In the genomic region with DNA sequence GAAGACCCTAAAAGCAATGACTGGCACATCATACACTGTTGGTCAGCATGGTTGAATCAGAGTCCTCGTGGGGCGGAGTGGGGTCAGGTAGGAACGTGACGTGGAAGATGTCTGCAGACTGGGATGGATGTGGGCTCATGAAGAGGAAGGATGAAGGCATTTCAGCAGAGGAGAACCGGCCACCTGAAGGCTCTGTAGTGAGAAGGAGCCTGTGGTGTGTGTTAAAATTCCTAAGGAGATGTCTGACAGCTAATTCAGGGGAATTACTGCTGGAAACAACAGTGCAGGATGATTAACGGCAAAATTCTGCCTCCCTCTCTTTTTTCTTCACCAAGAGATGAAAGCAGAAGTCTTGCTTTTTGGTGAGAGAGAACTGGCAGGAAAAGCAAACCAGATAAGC, we compare ENCODE assay signal across 1 cellular context.
TF ChIP-seq lines count a peak whose summit lies in the region.

No MANE protein-coding gene starts in this region.

TF ChIP-seq in K562, 482 proteins besides CTCF, POLR2A, EP300 and RAD21:
- TF ChIP-seq, protein P1, sequence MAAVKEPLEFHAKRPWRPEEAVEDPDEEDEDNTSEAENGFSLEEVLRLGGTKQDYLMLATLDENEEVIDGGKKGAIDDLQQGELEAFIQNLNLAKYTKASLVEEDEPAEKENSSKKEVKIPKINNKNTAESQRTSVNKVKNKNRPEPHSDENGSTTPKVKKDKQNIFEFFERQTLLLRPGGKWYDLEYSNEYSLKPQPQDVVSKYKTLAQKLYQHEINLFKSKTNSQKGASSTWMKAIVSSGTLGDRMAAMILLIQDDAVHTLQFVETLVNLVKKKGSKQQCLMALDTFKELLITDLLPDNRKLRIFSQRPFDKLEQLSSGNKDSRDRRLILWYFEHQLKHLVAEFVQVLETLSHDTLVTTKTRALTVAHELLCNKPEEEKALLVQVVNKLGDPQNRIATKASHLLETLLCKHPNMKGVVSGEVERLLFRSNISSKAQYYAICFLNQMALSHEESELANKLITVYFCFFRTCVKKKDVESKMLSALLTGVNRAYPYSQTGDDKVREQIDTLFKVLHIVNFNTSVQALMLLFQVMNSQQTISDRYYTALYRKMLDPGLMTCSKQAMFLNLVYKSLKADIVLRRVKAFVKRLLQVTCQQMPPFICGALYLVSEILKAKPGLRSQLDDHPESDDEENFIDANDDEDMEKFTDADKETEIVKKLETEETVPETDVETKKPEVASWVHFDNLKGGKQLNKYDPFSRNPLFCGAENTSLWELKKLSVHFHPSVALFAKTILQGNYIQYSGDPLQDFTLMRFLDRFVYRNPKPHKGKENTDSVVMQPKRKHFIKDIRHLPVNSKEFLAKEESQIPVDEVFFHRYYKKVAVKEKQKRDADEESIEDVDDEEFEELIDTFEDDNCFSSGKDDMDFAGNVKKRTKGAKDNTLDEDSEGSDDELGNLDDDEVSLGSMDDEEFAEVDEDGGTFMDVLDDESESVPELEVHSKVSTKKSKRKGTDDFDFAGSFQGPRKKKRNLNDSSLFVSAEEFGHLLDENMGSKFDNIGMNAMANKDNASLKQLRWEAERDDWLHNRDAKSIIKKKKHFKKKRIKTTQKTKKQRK (IDR thresholded peaks at IDR 0.05; ENCODE audit: borderline replicate concordance, low read depth, low read length), result no peak
- TF ChIP-seq HEY1 (CRISPR knock-in tag; IDR thresholded peaks at IDR 0.05; ENCODE audit: borderline replicate concordance) (no peak), SMARCB1 (IDR thresholded peaks at IDR 0.05; ENCODE audit: insufficient read length, low read depth) (no peak), CBX8 (IDR thresholded peaks at IDR 0.05; ENCODE audit: borderline replicate concordance, extremely low read depth, low read depth, low read length, poor library complexity, severe bottlenecking) (no peak)
- TF ChIP-seq, protein P2, sequence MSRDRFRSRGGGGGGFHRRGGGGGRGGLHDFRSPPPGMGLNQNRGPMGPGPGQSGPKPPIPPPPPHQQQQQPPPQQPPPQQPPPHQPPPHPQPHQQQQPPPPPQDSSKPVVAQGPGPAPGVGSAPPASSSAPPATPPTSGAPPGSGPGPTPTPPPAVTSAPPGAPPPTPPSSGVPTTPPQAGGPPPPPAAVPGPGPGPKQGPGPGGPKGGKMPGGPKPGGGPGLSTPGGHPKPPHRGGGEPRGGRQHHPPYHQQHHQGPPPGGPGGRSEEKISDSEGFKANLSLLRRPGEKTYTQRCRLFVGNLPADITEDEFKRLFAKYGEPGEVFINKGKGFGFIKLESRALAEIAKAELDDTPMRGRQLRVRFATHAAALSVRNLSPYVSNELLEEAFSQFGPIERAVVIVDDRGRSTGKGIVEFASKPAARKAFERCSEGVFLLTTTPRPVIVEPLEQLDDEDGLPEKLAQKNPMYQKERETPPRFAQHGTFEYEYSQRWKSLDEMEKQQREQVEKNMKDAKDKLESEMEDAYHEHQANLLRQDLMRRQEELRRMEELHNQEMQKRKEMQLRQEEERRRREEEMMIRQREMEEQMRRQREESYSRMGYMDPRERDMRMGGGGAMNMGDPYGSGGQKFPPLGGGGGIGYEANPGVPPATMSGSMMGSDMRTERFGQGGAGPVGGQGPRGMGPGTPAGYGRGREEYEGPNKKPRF (IDR thresholded peaks at IDR 0.05; ENCODE audit: low read depth, low read length), result no peak
- TF ChIP-seq, protein P3, sequence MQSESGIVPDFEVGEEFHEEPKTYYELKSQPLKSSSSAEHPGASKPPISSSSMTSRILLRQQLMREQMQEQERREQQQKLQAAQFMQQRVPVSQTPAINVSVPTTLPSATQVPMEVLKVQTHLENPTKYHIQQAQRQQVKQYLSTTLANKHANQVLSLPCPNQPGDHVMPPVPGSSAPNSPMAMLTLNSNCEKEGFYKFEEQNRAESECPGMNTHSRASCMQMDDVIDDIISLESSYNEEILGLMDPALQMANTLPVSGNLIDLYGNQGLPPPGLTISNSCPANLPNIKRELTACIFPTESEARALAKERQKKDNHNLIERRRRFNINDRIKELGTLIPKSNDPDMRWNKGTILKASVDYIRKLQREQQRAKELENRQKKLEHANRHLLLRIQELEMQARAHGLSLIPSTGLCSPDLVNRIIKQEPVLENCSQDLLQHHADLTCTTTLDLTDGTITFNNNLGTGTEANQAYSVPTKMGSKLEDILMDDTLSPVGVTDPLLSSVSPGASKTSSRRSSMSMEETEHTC (IDR thresholded peaks at IDR 0.05), result no peak
- TF ChIP-seq, protein P4, sequence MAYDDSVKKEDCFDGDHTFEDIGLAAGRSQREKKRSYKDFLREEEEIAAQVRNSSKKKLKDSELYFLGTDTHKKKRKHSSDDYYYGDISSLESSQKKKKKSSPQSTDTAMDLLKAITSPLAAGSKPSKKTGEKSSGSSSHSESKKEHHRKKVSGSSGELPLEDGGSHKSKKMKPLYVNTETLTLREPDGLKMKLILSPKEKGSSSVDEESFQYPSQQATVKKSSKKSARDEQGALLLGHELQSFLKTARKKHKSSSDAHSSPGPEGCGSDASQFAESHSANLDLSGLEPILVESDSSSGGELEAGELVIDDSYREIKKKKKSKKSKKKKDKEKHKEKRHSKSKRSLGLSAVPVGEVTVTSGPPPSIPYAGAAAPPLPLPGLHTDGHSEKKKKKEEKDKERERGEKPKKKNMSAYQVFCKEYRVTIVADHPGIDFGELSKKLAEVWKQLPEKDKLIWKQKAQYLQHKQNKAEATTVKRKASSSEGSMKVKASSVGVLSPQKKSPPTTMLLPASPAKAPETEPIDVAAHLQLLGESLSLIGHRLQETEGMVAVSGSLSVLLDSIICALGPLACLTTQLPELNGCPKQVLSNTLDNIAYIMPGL (CRISPR knock-in tag; IDR thresholded peaks at IDR 0.05), result no peak
- TF ChIP-seq, protein P5, sequence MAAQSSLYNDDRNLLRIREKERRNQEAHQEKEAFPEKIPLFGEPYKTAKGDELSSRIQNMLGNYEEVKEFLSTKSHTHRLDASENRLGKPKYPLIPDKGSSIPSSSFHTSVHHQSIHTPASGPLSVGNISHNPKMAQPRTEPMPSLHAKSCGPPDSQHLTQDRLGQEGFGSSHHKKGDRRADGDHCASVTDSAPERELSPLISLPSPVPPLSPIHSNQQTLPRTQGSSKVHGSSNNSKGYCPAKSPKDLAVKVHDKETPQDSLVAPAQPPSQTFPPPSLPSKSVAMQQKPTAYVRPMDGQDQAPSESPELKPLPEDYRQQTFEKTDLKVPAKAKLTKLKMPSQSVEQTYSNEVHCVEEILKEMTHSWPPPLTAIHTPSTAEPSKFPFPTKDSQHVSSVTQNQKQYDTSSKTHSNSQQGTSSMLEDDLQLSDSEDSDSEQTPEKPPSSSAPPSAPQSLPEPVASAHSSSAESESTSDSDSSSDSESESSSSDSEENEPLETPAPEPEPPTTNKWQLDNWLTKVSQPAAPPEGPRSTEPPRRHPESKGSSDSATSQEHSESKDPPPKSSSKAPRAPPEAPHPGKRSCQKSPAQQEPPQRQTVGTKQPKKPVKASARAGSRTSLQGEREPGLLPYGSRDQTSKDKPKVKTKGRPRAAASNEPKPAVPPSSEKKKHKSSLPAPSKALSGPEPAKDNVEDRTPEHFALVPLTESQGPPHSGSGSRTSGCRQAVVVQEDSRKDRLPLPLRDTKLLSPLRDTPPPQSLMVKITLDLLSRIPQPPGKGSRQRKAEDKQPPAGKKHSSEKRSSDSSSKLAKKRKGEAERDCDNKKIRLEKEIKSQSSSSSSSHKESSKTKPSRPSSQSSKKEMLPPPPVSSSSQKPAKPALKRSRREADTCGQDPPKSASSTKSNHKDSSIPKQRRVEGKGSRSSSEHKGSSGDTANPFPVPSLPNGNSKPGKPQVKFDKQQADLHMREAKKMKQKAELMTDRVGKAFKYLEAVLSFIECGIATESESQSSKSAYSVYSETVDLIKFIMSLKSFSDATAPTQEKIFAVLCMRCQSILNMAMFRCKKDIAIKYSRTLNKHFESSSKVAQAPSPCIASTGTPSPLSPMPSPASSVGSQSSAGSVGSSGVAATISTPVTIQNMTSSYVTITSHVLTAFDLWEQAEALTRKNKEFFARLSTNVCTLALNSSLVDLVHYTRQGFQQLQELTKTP (IDR thresholded peaks at IDR 0.05; ENCODE audit: low read depth in 1 of 2, partially characterized antibody in 2 of 2), result no peak
- TF ChIP-seq, protein P6, sequence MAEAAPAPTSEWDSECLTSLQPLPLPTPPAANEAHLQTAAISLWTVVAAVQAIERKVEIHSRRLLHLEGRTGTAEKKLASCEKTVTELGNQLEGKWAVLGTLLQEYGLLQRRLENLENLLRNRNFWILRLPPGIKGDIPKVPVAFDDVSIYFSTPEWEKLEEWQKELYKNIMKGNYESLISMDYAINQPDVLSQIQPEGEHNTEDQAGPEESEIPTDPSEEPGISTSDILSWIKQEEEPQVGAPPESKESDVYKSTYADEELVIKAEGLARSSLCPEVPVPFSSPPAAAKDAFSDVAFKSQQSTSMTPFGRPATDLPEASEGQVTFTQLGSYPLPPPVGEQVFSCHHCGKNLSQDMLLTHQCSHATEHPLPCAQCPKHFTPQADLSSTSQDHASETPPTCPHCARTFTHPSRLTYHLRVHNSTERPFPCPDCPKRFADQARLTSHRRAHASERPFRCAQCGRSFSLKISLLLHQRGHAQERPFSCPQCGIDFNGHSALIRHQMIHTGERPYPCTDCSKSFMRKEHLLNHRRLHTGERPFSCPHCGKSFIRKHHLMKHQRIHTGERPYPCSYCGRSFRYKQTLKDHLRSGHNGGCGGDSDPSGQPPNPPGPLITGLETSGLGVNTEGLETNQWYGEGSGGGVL (CRISPR knock-in tag; IDR thresholded peaks at IDR 0.05), result no peak
TF ChIP-seq in K562: peak in this region for 0.
